Comparison of ENCODE assay signal across 1 cellular context in genomic region chr9:123282343-123283047, GRCh38.
TF ChIP-seq lines count a peak whose summit lies in the region.

No MANE protein-coding gene starts in this region.

TF ChIP-seq in SK-N-SH, 30 proteins besides CTCF, POLR2A, EP300 and RAD21 (continued from another document):
- TF ChIP-seq IRF3 (IDR thresholded peaks at IDR 0.05; ENCODE audit: low read depth, low read length) (no peak), PBX3 (IDR thresholded peaks at IDR 0.05) (peak; percentile 36), FOXM1 (IDR thresholded peaks at IDR 0.05; ENCODE audit: low read depth) (no peak), TCF12 (IDR thresholded peaks at IDR 0.05) (peak; percentile 56; the same call in 1 of the 2 replicates), NRF1 (IDR thresholded peaks at IDR 0.05; ENCODE audit: low read depth, low read length) (no peak), ELF1 (IDR thresholded peaks at IDR 0.05) (no peak), RFX5 (IDR thresholded peaks at IDR 0.05; ENCODE audit: low read length) (no peak), RXRA (IDR thresholded peaks at IDR 0.05; ENCODE audit: borderline replicate concordance, low read depth) (no peak), ZBTB33 (IDR thresholded peaks at IDR 0.05; ENCODE audit: borderline replicate concordance, low read depth) (no peak), REST (IDR thresholded peaks at IDR 0.05; ENCODE audit: low read depth, low read length) (no peak), TAF1 (IDR thresholded peaks at IDR 0.05; ENCODE audit: borderline replicate concordance, low read depth, low read length) (no peak)
TF ChIP-seq in SK-N-SH: peak in this region for 5.
